In genomic region chr3:11224870-11225251, GRCh38 we compare ENCODE assay signal across 13 cellular contexts. TPM values are rescaled to one million over a fixed set of nuclear protein-coding genes. Genes with fewer than 3 reads are reported as not detected.
A peak's percentile ranks its signal among the peaks of the same experiment; 100 is the strongest.
DNase-seq lines count a peak whose midpoint lies in the region; ATAC-seq, FAIRE-seq and TF ChIP-seq lines count a peak whose summit lies in the region.
"Had no signal": no experiment of that assay in that cellular context is flagged by ENCODE, and none has a peak within 500 bp of the region (broad histone marks: within the 10 kb centered on the region; RNA-seq: fewer than 3 reads in every experiment).

No MANE protein-coding gene starts in this region.

- no peak overlapping the region for H3K4me3 Mint-ChIP-seq in activated CD8-positive, alpha-beta memory T cell treated with anti-CD3 and anti-CD28 coated beads, Interleukin-2, amount 10 ng/mL, durations not matched to agents 7 days and 5 days

- no peaks in the 10 kb centered on the region for H3K9me3 Mint-ChIP-seq in activated CD8-positive, alpha-beta memory T cell treated with anti-CD3 and anti-CD28 coated beads, Interleukin-2, amount 10 ng/mL, durations not matched to agents 7 days and 5 days (ENCODE audit: low read depth)

- H3K27me3 ChIP-seq in Peyer's patch, result no peaks in the 10 kb centered on the region
- H3K27me3 ChIP-seq in psoas muscle (ENCODE audit: insufficient read depth in 3 of 3, low read length in 2 of 3), result no peaks in the 10 kb centered on the region
- H3K27me3 ChIP-seq: BLaER1 had no signal

- peaks cover 15% of the 10 kb centered on the region for H3K27me3 Mint-ChIP-seq in activated CD8-positive, alpha-beta memory T cell treated with anti-CD3 and anti-CD28 coated beads, Interleukin-2, amount 10 ng/mL, durations not matched to agents 7 days and 5 days

- H3K4me3 ChIP-seq in AG10803 (ENCODE audit: low read length) (peak overlapping the region; percentile 55), Peyer's patch (peak overlapping the region in 2 of 4 donors; percentile 48 to 56), epithelial cell of proximal tubule (ENCODE audit: low read depth, low read length) (peak overlapping the region; percentile 55), psoas muscle (no peak overlapping the region)
- H3K4me3 ChIP-seq: BLaER1, SK-N-MC had no signal

- TF ChIP-seq CTCF in AG10803 (conservative IDR thresholded peaks at IDR 0.05; ENCODE audit: low read length) (no peak), Peyer's patch (IDR thresholded peaks at IDR 0.05) (no peak), epithelial cell of proximal tubule (conservative IDR thresholded peaks at IDR 0.05; ENCODE audit: low read depth, low read length) (no peak), psoas muscle (IDR thresholded peaks at IDR 0.05) (no peak)

- no peaks in the 10 kb centered on the region for H3K9me3 ChIP-seq in Peyer's patch
- H3K9me3 ChIP-seq in psoas muscle, result no peaks in the 10 kb centered on the region
- H3K9me3 ChIP-seq: BLaER1 had no signal

- H3K36me3 Mint-ChIP-seq in activated CD8-positive, alpha-beta memory T cell treated with anti-CD3 and anti-CD28 coated beads, Interleukin-2, amount 10 ng/mL, durations not matched to agents 7 days and 5 days, result no peaks in the 10 kb centered on the region

- no peak for FAIRE-seq in GM19239 (lab: Jason Lieb, UNC)
- FAIRE-seq: urothelium cell line had no signal

- no peak for TF ChIP-seq POLR2A in Peyer's patch (IDR thresholded peaks at IDR 0.05)

- DNase-seq in AG10803 (ENCODE audit: low read depth), result no peak
- no peak for DNase-seq in Peyer's patch
- no peak for DNase-seq in epithelial cell of proximal tubule (ENCODE audit: low read depth)
- DNase-seq in psoas muscle, result no peak
- no peak for DNase-seq in effector CD8-positive, alpha-beta T cell (lab: John Stamatoyannopoulos, UW)
- DNase-seq in nucleus accumbens (lab: John Stamatoyannopoulos, UW), result no peak
- DNase-seq in activated CD8-positive, alpha-beta memory T cell treated with anti-CD3 and anti-CD28 coated beads, Interleukin-2, amount 10 ng/mL, durations not matched to agents 7 days and 5 days, result no peak
- no peak for DNase-seq in GM19239 (ENCODE audit: insufficient read length, low spot score)
- DNase-seq: hippocampal formation, NCI-H1417 had no signal

- ATAC-seq in psoas muscle, result no peak
- ATAC-seq in activated CD8-positive, alpha-beta memory T cell treated with anti-CD3 and anti-CD28 coated beads, Interleukin-2, amount 10 ng/mL, durations not matched to agents 7 days and 5 days, result no peak

- CTCF ChIA-PET in activated CD8-positive, alpha-beta memory T cell treated with anti-CD3 and anti-CD28 coated beads, Interleukin-2, amount 10 ng/mL, durations not matched to agents 7 days and 5 days (lab: Charles Lee), result no interaction called here

- H3K4me1 ChIP-seq in Peyer's patch (peaks cover 0 to 14% (median 0%) of the 10 kb centered on the region in 4 donors), psoas muscle (no peaks in the 10 kb centered on the region)

- no peak overlapping the region for H3K27ac Mint-ChIP-seq in activated CD8-positive, alpha-beta memory T cell treated with anti-CD3 and anti-CD28 coated beads, Interleukin-2, amount 10 ng/mL, durations not matched to agents 7 days and 5 days

- H3K36me3 ChIP-seq in Peyer's patch, result no peaks in the 10 kb centered on the region
- no peaks in the 10 kb centered on the region for H3K36me3 ChIP-seq in psoas muscle (ENCODE audit: insufficient read depth in 1 of 2, low read depth in 1 of 2)
- H3K36me3 ChIP-seq: BLaER1 had no signal

- WGBS in psoas muscle, 3 donors, result 87 to 95% (median 90%) methylated on average over 3 of the region's 3 CpGs

- H3K27ac ChIP-seq in Peyer's patch (peak overlapping the region in 3 of 4 donors; percentile 76 to 94 (median 92)), psoas muscle (peak overlapping the region; percentile 19)
- H3K27ac ChIP-seq: SK-N-MC had no signal

- H3K4me1 Mint-ChIP-seq in activated CD8-positive, alpha-beta memory T cell treated with anti-CD3 and anti-CD28 coated beads, Interleukin-2, amount 10 ng/mL, durations not matched to agents 7 days and 5 days, result peaks cover 18% of the 10 kb centered on the region

- intact Hi-C loops in psoas muscle (cut with DNase I), result loop anchor here in 1 of 2 donors (5.0 kb wide), 1 partner anchor 68 kb away; no protein-coding TSS in a partner anchor

RNA-seq across cellular contexts. Expression of gene ATG7, which starts 47.3 kb away (rescaled TPM):
- total RNA-seq in Peyer's patch, result 100 to 1,000 TPM in 1 of 4 donors, 10 to 100 TPM in 3; 45.2 to 126 (median 70.8) TPM
- 50.2 and 68.5 TPM in 2 replicates for total RNA-seq in epithelial cell of proximal tubule
- total RNA-seq in psoas muscle, result 10 to 100 TPM; 13.5 to 15.0 (median 14.5) TPM
- polyA plus RNA-seq in psoas muscle, result 10 to 100 TPM in 2 of 3 donors, 1 to 10 TPM in 1; 5.9 to 13.1 (median 10.3) TPM
- total RNA-seq in activated CD8-positive, alpha-beta memory T cell treated with anti-CD3 and anti-CD28 coated beads, Interleukin-2, amount 10 ng/mL, durations not matched to agents 7 days and 5 days, result 10 to 100 TPM; 28.3 to 38.2 TPM
